Comparison of ENCODE assay signal across 8 cellular contexts in the genomic region with DNA sequence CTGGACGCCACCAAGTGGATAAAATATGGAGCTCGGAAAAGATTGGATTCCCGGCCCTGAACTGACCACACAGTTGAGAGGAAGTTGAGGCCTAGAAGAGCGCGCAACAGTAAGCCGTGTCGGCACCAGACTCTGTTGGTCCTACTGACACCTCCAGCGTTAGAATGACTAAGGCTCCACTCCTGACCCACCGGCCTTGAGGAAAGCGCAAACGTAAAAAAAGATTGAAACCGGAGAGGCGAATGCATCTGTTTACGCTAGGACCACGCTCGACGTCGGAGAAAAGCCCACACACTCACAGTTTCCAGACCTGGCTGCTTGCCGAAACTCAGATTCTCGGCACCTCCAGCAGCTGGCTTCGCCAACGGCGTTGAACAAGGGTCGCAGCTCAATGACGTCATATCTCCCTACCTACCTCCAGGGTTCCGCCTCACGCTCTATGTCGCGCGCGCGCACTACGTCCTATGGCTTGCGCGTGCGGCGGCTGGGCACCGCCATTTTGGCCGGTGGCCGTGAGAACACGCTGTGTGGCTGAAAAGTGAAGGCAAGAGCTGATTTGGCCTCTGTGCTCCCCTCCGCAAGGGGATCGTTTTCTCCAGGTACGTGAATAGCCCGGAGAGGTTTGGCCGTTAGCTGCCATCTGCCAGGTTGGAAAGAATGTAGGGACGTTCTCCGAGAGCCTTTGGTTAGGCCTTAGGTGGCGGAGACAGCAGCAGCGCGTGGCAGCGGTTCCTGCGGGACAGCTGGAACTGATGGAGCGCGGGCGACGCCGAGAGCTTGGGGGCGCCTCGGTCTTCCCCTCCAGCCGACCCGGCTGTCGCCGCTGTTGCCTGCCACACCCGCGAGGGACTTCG. TPM values are rescaled to one million over a fixed set of nuclear protein-coding genes. Genes with fewer than 3 reads are reported as not detected.
DNase-seq lines count a peak whose midpoint lies in the region; ATAC-seq, FAIRE-seq and TF ChIP-seq lines count a peak whose summit lies in the region.

Gene ABCE1 (plus strand): TSS at position 491 of the 854 bp plus-strand sequence. CDS start 6,102 bp downstream, outside the sequence.
A gene with protein sequence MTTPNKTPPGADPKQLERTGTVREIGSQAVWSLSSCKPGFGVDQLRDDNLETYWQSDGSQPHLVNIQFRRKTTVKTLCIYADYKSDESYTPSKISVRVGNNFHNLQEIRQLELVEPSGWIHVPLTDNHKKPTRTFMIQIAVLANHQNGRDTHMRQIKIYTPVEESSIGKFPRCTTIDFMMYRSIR (minus strand): TSS at position 376 of the 854 bp plus-strand sequence. CDS start 2,097 bp downstream, outside the sequence.

- H3K27ac ChIP-seq in adipose tissue (ENCODE audit: low read depth, low read length): peak within 1 kb of the TSS; percentile 80

- peak within 1 kb of the TSS; percentile 93 to 97 (median 96) for H3K4me3 Mint-ChIP-seq in T-cell
- peak within 1 kb of the TSS; percentile 97 for H3K4me3 Mint-ChIP-seq in type B pancreatic cell

- peaks cover 44 to 52% (median 46%) of the 10 kb centered on the region in 3 donors for H3K4me1 Mint-ChIP-seq in T-cell
- peaks cover 3% of the 10 kb centered on the region for H3K4me1 Mint-ChIP-seq in type B pancreatic cell (ENCODE audit: unreplicated experiment)

- H3K27ac Mint-ChIP-seq in T-cell (peak within 1 kb of the TSS; percentile 94 to 97), type B pancreatic cell (peak within 1 kb of the TSS; percentile 100)

- peak; percentile 96 for TF ChIP-seq POLR2A in GM12892 (IDR thresholded peaks at IDR 0.05; ENCODE audit: low read depth, low read length)

- POLR2A ChIA-PET in T-cell (lab: Charles Lee): interaction anchor here (0.6 to 2.4 kb wide), 7 partner anchors 11 to 83 kb away, joined by 3 to 19 read pairs (median 3); partner anchors contain the start of gene OTUD4 (in 1 of the 2)

- H3K27me3 Mint-ChIP-seq in T-cell (no peaks in the 10 kb centered on the region), type B pancreatic cell (no peaks in the 10 kb centered on the region)

- ATAC-seq in HG02852 (IDR thresholded peaks at IDR 0.05; ENCODE audit: unreplicated experiment): peak; percentile 80
- peak; percentile 93 to 94 (median 94) for ATAC-seq in T-cell (replicated peaks in 1 of 4)

- intact Hi-C loops in cardiac septum (cut with DNase I): loop anchor here (5.0 to 10.0 kb wide), 2 partner anchors 79 to 923 kb away; no protein-coding TSS in a partner anchor

- peaks cover 0 to 9% (median 0%) of the 10 kb centered on the region in 3 donors for H3K9me3 Mint-ChIP-seq in T-cell
- H3K9me3 Mint-ChIP-seq in type B pancreatic cell: peaks cover 12% of the 10 kb centered on the region

- peak; percentile 100 for FAIRE-seq in GM12892 (lab: Jason Lieb, UNC)

- DNase-seq in GM12892 (ENCODE audit: insufficient read length) (peak; percentile 65), NCI-H1436 treated with DMSO at 0.1 percent for 48 hours (lab: John Stamatoyannopoulos, UW) (peak; percentile 82), T-cell (peak; percentile 78 to 98 (median 95)), cardiac septum (ENCODE audit: low spot score) (peak; percentile 94), pons (ENCODE audit: low spot score) (peak; percentile 95), type B pancreatic cell (ENCODE audit: extremely low spot score, unreplicated experiment) (peak; percentile 96)

- WGBS in adipose tissue, 3 donors: 0% methylated on average over 67 of the region's 67 CpGs

- H3K36me3 Mint-ChIP-seq in T-cell: peaks cover 24% of the 10 kb centered on the region
- H3K36me3 Mint-ChIP-seq in type B pancreatic cell: peaks cover 26% of the 10 kb centered on the region

- CTCF ChIA-PET in T-cell (lab: Charles Lee): interaction anchor here (0.6 to 1.6 kb wide), 8 partner anchors 11 to 1539 kb away, joined by 3 to 5 read pairs (median 3); no protein-coding TSS in a partner anchor

- peak; percentile 47 for TF ChIP-seq CTCF in type B pancreatic cell (conservative IDR thresholded peaks at IDR 0.05)

RNA-seq across cellular contexts. Expression of gene ABCE1, which starts in this region (rescaled TPM):
- 76.8 TPM for polyA plus RNA-seq in GM12892 (2012; ENCODE audit: missing spikeins)
- total RNA-seq in T-cell (10 to 100 TPM; 47.7 to 73.8 (median 65.4) TPM), cardiac septum (39.5 TPM), type B pancreatic cell (ENCODE audit: low replicate concordance) (62.1 and 77.9 TPM in 2 replicates)
- polyA plus RNA-seq in adipose tissue: 10 to 100 TPM; 19.7 to 35.1 (median 31.0) TPM

RNA-seq across cellular contexts. Expression of the second gene that starts in this region (rescaled TPM):
- polyA plus RNA-seq in GM12892 (2012; ENCODE audit: missing spikeins): 24.8 TPM
- 10 to 100 TPM; 13.0 to 21.3 (median 16.3) TPM for total RNA-seq in T-cell
- polyA plus RNA-seq in adipose tissue: 10 to 100 TPM in 2 of 3 donors, 1 to 10 TPM in 1; 9.4 to 23.8 (median 14.9) TPM
- total RNA-seq in cardiac septum: 20.8 TPM
- total RNA-seq in type B pancreatic cell (ENCODE audit: low replicate concordance): 18.5 and 21.0 TPM in 2 replicates

Comparison
In these comparisons a context has a peak if more than half of its experiments do, and no peak if none do; other contexts are left out.
1. Peak in every context shown above with its lines: DNase-seq, ATAC-seq and H3K27ac ChIP-seq.